17 cellular contexts compared by ENCODE assay signal in genomic region chr7:13628231-13629001, GRCh38.
A peak's percentile ranks its signal among the peaks of the same experiment; 100 is the strongest.
DNase-seq lines count a peak whose midpoint lies in the region; ATAC-seq and TF ChIP-seq lines count a peak whose summit lies in the region.
"Had no signal": no experiment of that assay in that cellular context is flagged by ENCODE, and none has a peak within 500 bp of the region (broad histone marks: within the 10 kb centered on the region; RNA-seq: fewer than 3 reads in every experiment).

No MANE protein-coding gene starts in this region.

- H2BK120ac ChIP-seq in mesendoderm (ENCODE audit: low read depth, low read length), result no peak overlapping the region

- H4K5ac ChIP-seq in mesendoderm (ENCODE audit: low read length), result no peak overlapping the region

- no peaks in the 10 kb centered on the region for H3K79me2 ChIP-seq in mesendoderm (ENCODE audit: control insufficient read depth, insufficient read depth, low read length)

- no peaks in the 10 kb centered on the region for H3K36me3 ChIP-seq in mesendoderm (ENCODE audit: control insufficient read depth, insufficient read depth, low read length)
- H3K36me3 ChIP-seq: cardiac muscle cell had no signal

- H3K36me3 Mint-ChIP-seq in glutamatergic neuron (ENCODE audit: unreplicated experiment), result no peaks in the 10 kb centered on the region

- H3K9me3 Mint-ChIP-seq in glutamatergic neuron (ENCODE audit: unreplicated experiment), result peaks cover 4% of the 10 kb centered on the region
- H3K9me3 Mint-ChIP-seq: activated CD8-positive, alpha-beta T cell treated with anti-CD3 and anti-CD28 coated beads for 36 hours had no signal

- no peak overlapping the region for H3K4me3 Mint-ChIP-seq in glutamatergic neuron (ENCODE audit: unreplicated experiment)
- H3K4me3 Mint-ChIP-seq: activated CD8-positive, alpha-beta T cell treated with anti-CD3 and anti-CD28 coated beads for 36 hours; T-helper 2 cell treated with Interferon-gamma antibody and Interleukin-4, amounts not matched to agents 5 μg/mL and 100 μg/mL, for 36 hours had no signal

- no peaks in the 10 kb centered on the region for H3K4me1 ChIP-seq in mesendoderm (ENCODE audit: control insufficient read depth, low read depth, low read length)

- H3K9ac ChIP-seq in mesendoderm (ENCODE audit: low read length), result no peak overlapping the region

- no peak overlapping the region for H3K4me3 ChIP-seq in mesendoderm (ENCODE audit: low read length)
- H3K4me3 ChIP-seq: cardiac muscle cell had no signal

- no CpG with 5 or more reads among the region's 6 CpGs for WGBS in mesendoderm (ENCODE audit: extremely low coverage, insufficient coverage, low lambda C conversion rate)

- H2BK15ac ChIP-seq in mesendoderm (replicated peaks; ENCODE audit: low read depth), result no peak overlapping the region

- H3K23ac ChIP-seq in mesendoderm (ENCODE audit: low read length), result no peak overlapping the region

- no peak overlapping the region for H4K8ac ChIP-seq in mesendoderm (ENCODE audit: low read depth, low read length)

- H3K4me2 ChIP-seq in mesendoderm (ENCODE audit: low read length), result no peak overlapping the region

- H3K56ac ChIP-seq in mesendoderm (ENCODE audit: low read length), result no peak overlapping the region

- H3K27ac ChIP-seq in mesendoderm (ENCODE audit: low read depth, low read length), result no peak overlapping the region
- H3K27ac ChIP-seq: cardiac muscle cell had no signal

- H3K4ac ChIP-seq in mesendoderm (ENCODE audit: low read depth, low read length), result no peak overlapping the region

- no peaks in the 10 kb centered on the region for H3K79me1 ChIP-seq in mesendoderm (ENCODE audit: low read length)

- H2AK5ac ChIP-seq in mesendoderm (ENCODE audit: low read length), result no peak overlapping the region

- H3K4me1 Mint-ChIP-seq in glutamatergic neuron (ENCODE audit: low read depth, unreplicated experiment), result peaks cover 2% of the 10 kb centered on the region

- H3K18ac ChIP-seq in mesendoderm (ENCODE audit: low read length), result no peak overlapping the region

- no peak for TF ChIP-seq CTCF in glutamatergic neuron (IDR thresholded peaks at IDR 0.05; ENCODE audit: partially characterized antibody, unreplicated experiment)

- DNase-seq in EL (peak; percentile 19), M059J (ENCODE audit: low read depth) (peak; percentile 76), brain pericyte (ENCODE audit: low read depth, low spot score) (peak; percentile 2), mesendoderm (peak; percentile 10), glutamatergic neuron (no peak), erythroblast (lab: John Stamatoyannopoulos, UW) (no peak)
- DNase-seq: activated CD8-positive, alpha-beta T cell treated with anti-CD3 and anti-CD28 coated beads for 36 hours; activated effector memory CD4-positive, alpha-beta T cell treated with Interleukin-2 at 50 U/mL for 16 hours; Caco-2; NCI-H1048; NCI-H510A; occipital lobe; RPMI8226 had no signal

- no peak overlapping the region for H2BK5ac ChIP-seq in mesendoderm (ENCODE audit: low read length)

- H3K27ac Mint-ChIP-seq in glutamatergic neuron (ENCODE audit: unreplicated experiment), result no peak overlapping the region
- H3K27ac Mint-ChIP-seq: activated CD8-positive, alpha-beta T cell treated with anti-CD3 and anti-CD28 coated beads for 36 hours; T-helper 2 cell treated with Interferon-gamma antibody and Interleukin-4, amounts not matched to agents 5 μg/mL and 100 μg/mL, for 36 hours had no signal

- ATAC-seq in GM21367 (IDR thresholded peaks at IDR 0.05; ENCODE audit: unreplicated experiment) (no peak), HG03196 (IDR thresholded peaks at IDR 0.05; ENCODE audit: unreplicated experiment) (no peak)
- ATAC-seq: activated CD8-positive, alpha-beta T cell treated with anti-CD3 and anti-CD28 coated beads for 36 hours had no signal

- H3K27me3 Mint-ChIP-seq in glutamatergic neuron (ENCODE audit: unreplicated experiment), result no peaks in the 10 kb centered on the region
- H3K27me3 Mint-ChIP-seq: activated CD8-positive, alpha-beta T cell treated with anti-CD3 and anti-CD28 coated beads for 36 hours had no signal

- TF ChIP-seq POLR2A in erythroblast (IDR thresholded peaks at IDR 0.05; ENCODE audit: low read length), result no peak

- no peaks in the 10 kb centered on the region for H3K27me3 ChIP-seq in mesendoderm (ENCODE audit: insufficient read depth, low read length, poor library complexity)
- H3K27me3 ChIP-seq: cardiac muscle cell had no signal

Comparison
In these comparisons a context has a peak if more than half of its experiments do, and no peak if none do; other contexts are left out.
1. DNase-seq: peak in EL (single experiment), M059J (single experiment), brain pericyte (single experiment) and mesendoderm (single experiment); none in glutamatergic neuron (single experiment) and erythroblast (0 of 2).